Comparison of ENCODE assay signal across 18 cellular contexts in genomic region chr2:58913082-58913726, GRCh38.
DNase-seq lines count a peak whose midpoint lies in the region; ATAC-seq and TF ChIP-seq lines count a peak whose summit lies in the region.
"Had no signal": no experiment of that assay in that cellular context is flagged by ENCODE, and none has a peak within 500 bp of the region (broad histone marks: within the 10 kb centered on the region; RNA-seq: fewer than 3 reads in every experiment).

No MANE protein-coding gene starts in this region.

- H3K4me3 Mint-ChIP-seq in endodermal cell (no peak overlapping the region), type B pancreatic cell (peak overlapping the region; percentile 35)
- H3K4me3 Mint-ChIP-seq: activated naive CD4-positive, alpha-beta T cell treated with anti-CD3 and anti-CD28 coated beads for 36 hours; activated T-cell treated with anti-CD3 and anti-CD28 coated beads, Interleukin-2, amount 50 U/mL, for 24 hours had no signal

- H3K9me3 ChIP-seq in endodermal cell (ENCODE audit: control insufficient read depth, low read length), result no peaks in the 10 kb centered on the region
- H3K9me3 ChIP-seq: Caco-2, uterus had no signal

- no peaks in the 10 kb centered on the region for H3K9me3 Mint-ChIP-seq in endodermal cell
- H3K9me3 Mint-ChIP-seq in type B pancreatic cell, result no peaks in the 10 kb centered on the region
- H3K9me3 Mint-ChIP-seq: activated naive CD4-positive, alpha-beta T cell treated with anti-CD3 and anti-CD28 coated beads for 36 hours; activated T-cell treated with anti-CD3 and anti-CD28 coated beads, Interleukin-2, amount 50 U/mL, for 24 hours had no signal

- peak overlapping the region; percentile 86 for H3K27ac ChIP-seq in endodermal cell (ENCODE audit: low read depth, low read length)
- H3K27ac ChIP-seq: cardiac muscle cell, uterus had no signal

- H3K27ac Mint-ChIP-seq in endodermal cell, result no peak overlapping the region
- H3K27ac Mint-ChIP-seq in type B pancreatic cell, result no peak overlapping the region
- H3K27ac Mint-ChIP-seq: activated naive CD4-positive, alpha-beta T cell treated with anti-CD3 and anti-CD28 coated beads for 36 hours; activated T-cell treated with anti-CD3 and anti-CD28 coated beads, Interleukin-2, amount 50 U/mL, for 24 hours had no signal

- H3K27me3 ChIP-seq in endodermal cell (ENCODE audit: control insufficient read depth, insufficient read depth, low read length, poor library complexity, severe bottlenecking), result no peaks in the 10 kb centered on the region
- H3K27me3 ChIP-seq: cardiac muscle cell, uterus had no signal

- 25 to 51% methylated on average over 5 to 6 of the region's 6 CpGs for WGBS in endodermal cell (ENCODE audit: insufficient coverage in 1 of 2, insufficient read length in 1 of 2), 2 experiments

- no peaks in the 10 kb centered on the region for H3K36me3 ChIP-seq in endodermal cell (ENCODE audit: control insufficient read depth, insufficient read depth, low read length)
- H3K36me3 ChIP-seq: cardiac muscle cell, uterus had no signal

- peaks cover 8% of the 10 kb centered on the region for H3K4me1 Mint-ChIP-seq in endodermal cell
- H3K4me1 Mint-ChIP-seq in type B pancreatic cell (ENCODE audit: unreplicated experiment), result peaks cover 24% of the 10 kb centered on the region

- no peaks in the 10 kb centered on the region for H3K4me1 ChIP-seq in endodermal cell (ENCODE audit: control insufficient read depth, insufficient read depth, low read length)
- H3K4me1 ChIP-seq: Caco-2 had no signal

- ATAC-seq in HG02571 (IDR thresholded peaks at IDR 0.05; ENCODE audit: unreplicated experiment) (no peak), HG02763 (IDR thresholded peaks at IDR 0.05; ENCODE audit: unreplicated experiment) (no peak), HG02885 (IDR thresholded peaks at IDR 0.05; ENCODE audit: poor library complexity, unreplicated experiment) (no peak)

- DNase-seq in NCI-H1105 treated with DMSO at 0.1 percent for 48 hours (lab: John Stamatoyannopoulos, UW) (peak; percentile 38), NCI-H1105 (lab: John Stamatoyannopoulos, UW) (no peak), NCI-H2227 (lab: John Stamatoyannopoulos, UW; ENCODE audit: unreplicated experiment) (peak; percentile 90), endodermal cell (no peak), type B pancreatic cell (ENCODE audit: extremely low spot score, unreplicated experiment) (no peak)
- DNase-seq: activated CD4-positive, CD25-positive, alpha-beta regulatory T cell treated with anti-CD3 and anti-CD28 coated beads, Interleukin-2, amount 50 U/mL, for 72 hours; activated naive CD4-positive, alpha-beta T cell treated with anti-CD3 and anti-CD28 coated beads for 36 hours; activated T-cell treated with anti-CD3 and anti-CD28 coated beads, Interleukin-2, amount 50 U/mL, for 24 hours; amygdala; Caco-2; EL; MM.1S; T1000; uterus had no signal

- no peak overlapping the region for H3K9ac ChIP-seq in endodermal cell (ENCODE audit: extremely low read depth, low read length, poor library complexity, severe bottlenecking)

- no peak overlapping the region for H3K4me3 ChIP-seq in endodermal cell (ENCODE audit: low read length)
- H3K4me3 ChIP-seq: cardiac muscle cell, uterus had no signal

- H3K36me3 Mint-ChIP-seq in endodermal cell (ENCODE audit: low read depth) (no peaks in the 10 kb centered on the region), type B pancreatic cell (no peaks in the 10 kb centered on the region)

- H3K27me3 Mint-ChIP-seq in endodermal cell (ENCODE audit: insufficient read depth) (peaks cover 2% of the 10 kb centered on the region), type B pancreatic cell (no peaks in the 10 kb centered on the region)
- H3K27me3 Mint-ChIP-seq: activated T-cell treated with anti-CD3 and anti-CD28 coated beads, Interleukin-2, amount 50 U/mL, for 24 hours had no signal

- TF ChIP-seq CTCF in endodermal cell (conservative IDR thresholded peaks at IDR 0.05) (no peak), type B pancreatic cell (conservative IDR thresholded peaks at IDR 0.05) (no peak)

Comparison
In these comparisons a context has a peak if more than half of its experiments do, and no peak if none do; other contexts are left out.
1. DNase-seq: peak in NCI-H1105 treated with DMSO at 0.1 percent for 48 hours (single experiment) and NCI-H2227 (single experiment); none in NCI-H1105 (single experiment), endodermal cell (single experiment) and type B pancreatic cell (single experiment).